ENCODE assay signal across 26 cellular contexts in the genomic region with DNA sequence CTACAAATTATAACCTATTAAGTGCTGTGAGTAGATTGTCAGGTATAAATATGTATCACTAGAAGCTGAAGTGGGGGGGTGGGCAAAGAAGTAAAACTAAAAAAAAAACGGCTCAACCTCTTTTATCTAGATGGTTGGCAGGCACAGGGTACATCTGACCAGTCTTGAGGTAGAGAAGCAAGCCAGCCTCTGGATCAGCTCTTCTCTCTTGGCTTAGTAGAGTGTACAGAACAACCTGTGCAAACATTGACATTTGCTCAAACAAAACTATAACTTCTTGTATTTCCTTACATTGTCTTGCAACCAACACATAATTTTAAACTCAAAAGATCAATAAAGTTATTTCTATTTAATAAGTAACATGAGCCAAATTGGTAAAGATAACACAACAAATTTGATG.
"Had no signal": no experiment of that assay in that cellular context is flagged by ENCODE, and none has a peak within 500 bp of the region (broad histone marks: within the 10 kb centered on the region; RNA-seq: fewer than 3 reads in every experiment).

No MANE protein-coding gene starts in this region.

- H3K27ac ChIP-seq: esophagus squamous epithelium, heart right ventricle, left lung, neural progenitor cell, psoas muscle, suprapubic skin, transverse colon, vagina had no signal

- H3K27me3 Mint-ChIP-seq: effector memory CD8-positive, alpha-beta T cell; naive thymus-derived CD4-positive, alpha-beta T cell; stimulated activated naive B cell treated with anti-CD40 and anti-IgM and Interleukin-4, amounts not matched to agents 10 μg/mL and 1 μg/mL and 100 μg/mL, for 72 hours; stimulated activated naive CD8-positive, alpha-beta T cell treated with anti-CD3 and anti-CD28 coated beads, Interleukin-15, Interleukin-2, amounts not matched to agents 100 ng/mL and 50 ng/mL, for 24 hours had no signal

- DNase-seq: cortex of kidney; effector memory CD8-positive, alpha-beta T cell; erythroblast; esophagus squamous epithelium; foreskin melanocyte; glutamatergic neuron; heart right ventricle; hippocampal formation; left cardiac atrium; left lung; mesenchymal stem cell; mucosa of descending colon; naive thymus-derived CD4-positive, alpha-beta T cell; psoas muscle; right cardiac atrium; small intestine; stimulated activated CD4-positive, alpha-beta T cell treated with anti-CD3 and anti-CD28 coated beads, Interleukin-15, amount 100 ng/mL, for 24 hours; stimulated activated CD4-positive, alpha-beta T cell treated with anti-CD3 and anti-CD28 coated beads, Interleukin-2, amount 100 ng/mL, for 48 hours; stimulated activated naive B cell treated with anti-CD40 and anti-IgM and Interleukin-4, amounts not matched to agents 10 μg/mL and 1 μg/mL and 100 μg/mL, for 72 hours; transverse colon had no signal

- H3K9me3 ChIP-seq: esophagus squamous epithelium, heart right ventricle, left lung, mucosa of descending colon, psoas muscle, suprapubic skin, transverse colon, vagina had no signal

- H3K4me3 ChIP-seq: esophagus squamous epithelium, heart right ventricle, left lung, mucosa of descending colon, neural progenitor cell, psoas muscle, suprapubic skin, transverse colon, vagina had no signal

- H3K4me2 ChIP-seq: neural progenitor cell had no signal

- H3K36me3 ChIP-seq: esophagus squamous epithelium, suprapubic skin, transverse colon, vagina had no signal

- FAIRE-seq: small intestine had no signal

- H3K27me3 ChIP-seq: esophagus squamous epithelium, heart right ventricle, left lung, neural progenitor cell, suprapubic skin, transverse colon, vagina had no signal

- H3K4me3 Mint-ChIP-seq: effector memory CD8-positive, alpha-beta T cell; mesothelial cell of epicardium; naive thymus-derived CD4-positive, alpha-beta T cell; nephron; neural progenitor cell; stimulated activated naive B cell treated with anti-CD40 and anti-IgM and Interleukin-4, amounts not matched to agents 10 μg/mL and 1 μg/mL and 100 μg/mL, for 72 hours; stimulated activated naive CD8-positive, alpha-beta T cell treated with anti-CD3 and anti-CD28 coated beads, Interleukin-15, Interleukin-2, amounts not matched to agents 100 ng/mL and 50 ng/mL, for 24 hours had no signal

- H3K9me3 Mint-ChIP-seq: effector memory CD8-positive, alpha-beta T cell; mesothelial cell of epicardium; nephron; neural progenitor cell; stimulated activated naive B cell treated with anti-CD40 and anti-IgM and Interleukin-4, amounts not matched to agents 10 μg/mL and 1 μg/mL and 100 μg/mL, for 72 hours; stimulated activated naive CD8-positive, alpha-beta T cell treated with anti-CD3 and anti-CD28 coated beads, Interleukin-15, Interleukin-2, amounts not matched to agents 100 ng/mL and 50 ng/mL, for 24 hours had no signal

- ATAC-seq: effector memory CD8-positive, alpha-beta T cell; heart right ventricle; left cardiac atrium; left lung; mucosa of descending colon; naive thymus-derived CD4-positive, alpha-beta T cell; psoas muscle; right cardiac atrium; stimulated activated naive B cell treated with anti-CD40 and anti-IgM and Interleukin-4, amounts not matched to agents 10 μg/mL and 1 μg/mL and 100 μg/mL, for 72 hours had no signal

- H3K4me1 ChIP-seq: esophagus squamous epithelium, heart right ventricle, left lung, neural progenitor cell, psoas muscle, suprapubic skin, transverse colon, vagina had no signal

- H3K9ac ChIP-seq: neural progenitor cell had no signal

- H2AFZ ChIP-seq: neural progenitor cell had no signal

- H3K27ac Mint-ChIP-seq: mesothelial cell of epicardium; naive thymus-derived CD4-positive, alpha-beta T cell; nephron; neural progenitor cell; stimulated activated naive B cell treated with anti-CD40 and anti-IgM and Interleukin-4, amounts not matched to agents 10 μg/mL and 1 μg/mL and 100 μg/mL, for 72 hours; stimulated activated naive CD8-positive, alpha-beta T cell treated with anti-CD3 and anti-CD28 coated beads, Interleukin-15, Interleukin-2, amounts not matched to agents 100 ng/mL and 50 ng/mL, for 24 hours had no signal

- H3K4me1 Mint-ChIP-seq: mesothelial cell of epicardium; naive thymus-derived CD4-positive, alpha-beta T cell; neural progenitor cell; stimulated activated naive B cell treated with anti-CD40 and anti-IgM and Interleukin-4, amounts not matched to agents 10 μg/mL and 1 μg/mL and 100 μg/mL, for 72 hours had no signal
